27 cellular contexts compared by ENCODE assay signal in genomic region chr1:119778886-119779560, GRCh38. TPM values are rescaled to one million over a fixed set of nuclear protein-coding genes. Genes with fewer than 3 reads are reported as not detected.
DNase-seq lines count a peak whose midpoint lies in the region; ATAC-seq and TF ChIP-seq lines count a peak whose summit lies in the region.
"Had no signal": no experiment of that assay in that cellular context is flagged by ENCODE, and none has a peak within 500 bp of the region (broad histone marks: within the 10 kb centered on the region; RNA-seq: fewer than 3 reads in every experiment).

No MANE protein-coding gene starts in this region.

- peaks cover 70% of the 10 kb centered on the region for H3K27me3 Mint-ChIP-seq in activated CD8-positive, alpha-beta memory T cell treated with anti-CD3 and anti-CD28 coated beads, Interleukin-2, amount 10 ng/mL, durations not matched to agents 7 days and 5 days
- H3K27me3 Mint-ChIP-seq in nephron (ENCODE audit: low read depth), result no peaks in the 10 kb centered on the region
- peaks cover 47% of the 10 kb centered on the region for H3K27me3 Mint-ChIP-seq in activated CD4-positive, alpha-beta T cell treated with anti-CD3 and anti-CD28 coated beads, Interleukin-2, amount 10 ng/mL, durations not matched to agents 24 days and 14 days
- H3K27me3 Mint-ChIP-seq: activated naive CD8-positive, alpha-beta T cell had no signal

- no peak for ATAC-seq in activated CD8-positive, alpha-beta memory T cell treated with anti-CD3 and anti-CD28 coated beads, Interleukin-2, amount 10 ng/mL, durations not matched to agents 7 days and 5 days
- ATAC-seq in HG02885 (IDR thresholded peaks at IDR 0.05; ENCODE audit: poor library complexity, unreplicated experiment), result no peak
- ATAC-seq in GM21515 (IDR thresholded peaks at IDR 0.05; ENCODE audit: unreplicated experiment), result no peak
- ATAC-seq: stimulated activated naive B cell treated with anti-CD40 and anti-IgM and Interleukin-4, amounts not matched to agents 10 μg/mL and 1 μg/mL and 100 μg/mL, for 72 hours had no signal

- TF ChIP-seq CTCF in fibroblast of villous mesenchyme (IDR thresholded peaks at IDR 0.05; ENCODE audit: insufficient read depth, low read depth, low read length), result no peak
- no peak for TF ChIP-seq CTCF in nephron (IDR thresholded peaks at IDR 0.05; ENCODE audit: unreplicated experiment in 3 of 3)

- H3K4me3 Mint-ChIP-seq in activated CD8-positive, alpha-beta memory T cell treated with anti-CD3 and anti-CD28 coated beads, Interleukin-2, amount 10 ng/mL, durations not matched to agents 7 days and 5 days, result no peak overlapping the region
- H3K4me3 Mint-ChIP-seq in nephron, result peak overlapping the region; percentile 8 to 54 (median 24)
- H3K4me3 Mint-ChIP-seq in activated CD4-positive, alpha-beta T cell treated with anti-CD3 and anti-CD28 coated beads, Interleukin-2, amount 10 ng/mL, durations not matched to agents 24 days and 14 days, result no peak overlapping the region
- H3K4me3 Mint-ChIP-seq: activated naive CD8-positive, alpha-beta T cell; activated T-helper 1 cell treated with anti-CD3 and anti-CD28 coated beads, Interleukin-12 subunit alpha, Interleukin-12 subunit beta, Interleukin-2, Interleukin-4 antibody, amounts not matched to agents 30 ng/mL and 10 ng/mL and 1 ng/mL, durations not matched to agents 14 hours and 24 hours and 36 hours; stimulated activated naive B cell treated with anti-CD40 and anti-IgM and Interleukin-4, amounts not matched to agents 10 μg/mL and 1 μg/mL and 100 μg/mL, for 72 hours had no signal

- H3K4me3 ChIP-seq in fibroblast of villous mesenchyme (ENCODE audit: low read depth, low read length), result no peak overlapping the region
- H3K4me3 ChIP-seq: testis had no signal

- H3K4me1 Mint-ChIP-seq in activated CD8-positive, alpha-beta memory T cell treated with anti-CD3 and anti-CD28 coated beads, Interleukin-2, amount 10 ng/mL, durations not matched to agents 7 days and 5 days, result peaks cover 11% of the 10 kb centered on the region
- H3K4me1 Mint-ChIP-seq in nephron, result peaks cover 65% of the 10 kb centered on the region
- H3K4me1 Mint-ChIP-seq in activated CD4-positive, alpha-beta T cell treated with anti-CD3 and anti-CD28 coated beads, Interleukin-2, amount 10 ng/mL, durations not matched to agents 24 days and 14 days, result peaks cover 16% of the 10 kb centered on the region
- H3K4me1 Mint-ChIP-seq: stimulated activated naive B cell treated with anti-CD40 and anti-IgM and Interleukin-4, amounts not matched to agents 10 μg/mL and 1 μg/mL and 100 μg/mL, for 72 hours had no signal

- H3K27ac Mint-ChIP-seq in activated CD8-positive, alpha-beta memory T cell treated with anti-CD3 and anti-CD28 coated beads, Interleukin-2, amount 10 ng/mL, durations not matched to agents 7 days and 5 days, result no peak overlapping the region
- peak overlapping the region; percentile 96 to 98 (median 98) for H3K27ac Mint-ChIP-seq in nephron
- H3K27ac Mint-ChIP-seq in activated CD4-positive, alpha-beta T cell treated with anti-CD3 and anti-CD28 coated beads, Interleukin-2, amount 10 ng/mL, durations not matched to agents 24 days and 14 days, result no peak overlapping the region
- H3K27ac Mint-ChIP-seq: activated naive CD8-positive, alpha-beta T cell; activated T-helper 1 cell treated with anti-CD3 and anti-CD28 coated beads, Interleukin-12 subunit alpha, Interleukin-12 subunit beta, Interleukin-2, Interleukin-4 antibody, amounts not matched to agents 30 ng/mL and 10 ng/mL and 1 ng/mL, durations not matched to agents 14 hours and 24 hours and 36 hours; stimulated activated naive B cell treated with anti-CD40 and anti-IgM and Interleukin-4, amounts not matched to agents 10 μg/mL and 1 μg/mL and 100 μg/mL, for 72 hours had no signal

- CTCF ChIA-PET in activated CD8-positive, alpha-beta memory T cell treated with anti-CD3 and anti-CD28 coated beads, Interleukin-2, amount 10 ng/mL, durations not matched to agents 7 days and 5 days (lab: Charles Lee), result interaction anchor here (1.0 to 1.4 kb wide), 2 partner anchors 10 to 35 kb away, joined by 3 to 4 read pairs; partner anchors contain the start of gene HMGCS2

- intact Hi-C loops in activated CD4-positive, alpha-beta T cell treated with anti-CD3 and anti-CD28 coated beads, Interleukin-2, amount 10 ng/mL, durations not matched to agents 24 days and 14 days (cut with micrococcal nuclease), result no loop called here

- H3K9me3 Mint-ChIP-seq in activated CD8-positive, alpha-beta memory T cell treated with anti-CD3 and anti-CD28 coated beads, Interleukin-2, amount 10 ng/mL, durations not matched to agents 7 days and 5 days (ENCODE audit: low read depth), result no peaks in the 10 kb centered on the region
- H3K9me3 Mint-ChIP-seq in nephron, result no peaks in the 10 kb centered on the region
- H3K9me3 Mint-ChIP-seq in activated CD4-positive, alpha-beta T cell treated with anti-CD3 and anti-CD28 coated beads, Interleukin-2, amount 10 ng/mL, durations not matched to agents 24 days and 14 days, result no peaks in the 10 kb centered on the region
- H3K9me3 Mint-ChIP-seq: activated T-helper 1 cell treated with anti-CD3 and anti-CD28 coated beads, Interleukin-12 subunit alpha, Interleukin-12 subunit beta, Interleukin-2, Interleukin-4 antibody, amounts not matched to agents 30 ng/mL and 10 ng/mL and 1 ng/mL, durations not matched to agents 14 hours and 24 hours and 36 hours; stimulated activated naive B cell treated with anti-CD40 and anti-IgM and Interleukin-4, amounts not matched to agents 10 μg/mL and 1 μg/mL and 100 μg/mL, for 72 hours had no signal

- H3K36me3 Mint-ChIP-seq in activated CD8-positive, alpha-beta memory T cell treated with anti-CD3 and anti-CD28 coated beads, Interleukin-2, amount 10 ng/mL, durations not matched to agents 7 days and 5 days, result no peaks in the 10 kb centered on the region
- H3K36me3 Mint-ChIP-seq in nephron (ENCODE audit: low read depth), result no peaks in the 10 kb centered on the region
- H3K36me3 Mint-ChIP-seq in activated CD4-positive, alpha-beta T cell treated with anti-CD3 and anti-CD28 coated beads, Interleukin-2, amount 10 ng/mL, durations not matched to agents 24 days and 14 days (ENCODE audit: low read depth), result no peaks in the 10 kb centered on the region
- H3K36me3 Mint-ChIP-seq: activated naive CD8-positive, alpha-beta T cell; stimulated activated naive B cell treated with anti-CD40 and anti-IgM and Interleukin-4, amounts not matched to agents 10 μg/mL and 1 μg/mL and 100 μg/mL, for 72 hours had no signal

- DNase-seq in activated CD8-positive, alpha-beta memory T cell treated with anti-CD3 and anti-CD28 coated beads, Interleukin-2, amount 10 ng/mL, durations not matched to agents 7 days and 5 days, result peak; percentile 15
- DNase-seq in activated CD8-positive, alpha-beta memory T cell treated with anti-CD3 and anti-CD28 coated beads, Interleukin-2, amount 50 U/mL, for 4 hours, result no peak
- peak; percentile 75 for DNase-seq in fibroblast of villous mesenchyme (ENCODE audit: low read depth)
- no peak for DNase-seq in stimulated activated CD4-positive, alpha-beta T cell treated with anti-CD3 and anti-CD28 coated beads, Interleukin-12 subunit alpha, Interleukin-12 subunit beta, amount 100 ng/mL, for 4 hours
- no peak for DNase-seq in activated CD4-positive, alpha-beta T cell treated with anti-CD3 and anti-CD28 coated beads, Interleukin-2, amount 10 ng/mL, durations not matched to agents 24 days and 14 days
- DNase-seq: activated CD4-positive, alpha-beta T cell treated with anti-CD3 and anti-CD28 coated beads for 1 hour; activated CD8-positive, alpha-beta memory T cell treated with anti-CD3 and anti-CD28 coated beads for 24 hours; BE2C; effector CD4-positive, alpha-beta T cell; NCI-H1092 treated with DMSO at 0.1 percent for 48 hours; NCI-H82; small intestine; stimulated activated CD4-positive, alpha-beta T cell treated with anti-CD3 and anti-CD28 coated beads, Interleukin-2, amount 100 ng/mL, for 48 hours; stimulated activated naive B cell treated with anti-CD40 and anti-IgM and Interleukin-4, amounts not matched to agents 10 μg/mL and 1 μg/mL and 100 μg/mL, for 72 hours; SW 1271; testis had no signal

RNA-seq across cellular contexts. Expression of gene HMGCS2, which starts 10.3 kb away (rescaled TPM):
- total RNA-seq in activated CD8-positive, alpha-beta memory T cell treated with anti-CD3 and anti-CD28 coated beads, Interleukin-2, amount 10 ng/mL, durations not matched to agents 7 days and 5 days, result not detected
- total RNA-seq in fibroblast of villous mesenchyme, result not detected in 2 replicates
- total RNA-seq in activated CD4-positive, alpha-beta T cell treated with anti-CD3 and anti-CD28 coated beads, Interleukin-2, amount 10 ng/mL, durations not matched to agents 24 days and 14 days, result not detected in 2 replicates
- total RNA-seq: activated T-helper 1 cell treated with anti-CD3 and anti-CD28 coated beads, Interleukin-12 subunit alpha, Interleukin-12 subunit beta, Interleukin-2, Interleukin-4 antibody, amounts not matched to agents 30 ng/mL and 10 ng/mL and 1 ng/mL, durations not matched to agents 14 hours and 24 hours and 36 hours; Daoy; glomerular endothelial cell; H1; LHCN-M2 had no signal

RNA-seq across cellular contexts. Expression of gene REG4, which starts 32.2 kb away (rescaled TPM):
- total RNA-seq in activated CD8-positive, alpha-beta memory T cell treated with anti-CD3 and anti-CD28 coated beads, Interleukin-2, amount 10 ng/mL, durations not matched to agents 7 days and 5 days, result 1 to 10 TPM; 1.8 to 7.5 TPM
- total RNA-seq in fibroblast of villous mesenchyme, result not detected in 2 replicates
- total RNA-seq in activated CD4-positive, alpha-beta T cell treated with anti-CD3 and anti-CD28 coated beads, Interleukin-2, amount 10 ng/mL, durations not matched to agents 24 days and 14 days, result 0.19 and 0.40 TPM in 2 replicates
- total RNA-seq: cerebellum, Daoy, glomerular endothelial cell, H1, LHCN-M2, Right ventricle myocardium inferior had no signal

Comparison
In these comparisons a context has a peak if more than half of its experiments do, and no peak if none do; other contexts are left out.
1. DNase-seq: peak in activated CD8-positive, alpha-beta memory T cell treated with anti-CD3 and anti-CD28 coated beads, Interleukin-2, amount 10 ng/mL, durations not matched to agents 7 days and 5 days (single experiment) and fibroblast of villous mesenchyme (single experiment); none in activated CD8-positive, alpha-beta memory T cell treated with anti-CD3 and anti-CD28 coated beads, Interleukin-2, amount 50 U/mL, for 4 hours (single experiment), stimulated activated CD4-positive, alpha-beta T cell treated with anti-CD3 and anti-CD28 coated beads, Interleukin-12 subunit alpha, Interleukin-12 subunit beta, amount 100 ng/mL, for 4 hours (single experiment) and activated CD4-positive, alpha-beta T cell treated with anti-CD3 and anti-CD28 coated beads, Interleukin-2, amount 10 ng/mL, durations not matched to agents 24 days and 14 days (single experiment).
2. H3K27ac Mint-ChIP-seq: peak in nephron (3 of 3); none in activated CD8-positive, alpha-beta memory T cell treated with anti-CD3 and anti-CD28 coated beads, Interleukin-2, amount 10 ng/mL, durations not matched to agents 7 days and 5 days (single experiment) and activated CD4-positive, alpha-beta T cell treated with anti-CD3 and anti-CD28 coated beads, Interleukin-2, amount 10 ng/mL, durations not matched to agents 24 days and 14 days (single experiment).
3. H3K4me3 Mint-ChIP-seq: peak in nephron (3 of 3); none in activated CD8-positive, alpha-beta memory T cell treated with anti-CD3 and anti-CD28 coated beads, Interleukin-2, amount 10 ng/mL, durations not matched to agents 7 days and 5 days (single experiment) and activated CD4-positive, alpha-beta T cell treated with anti-CD3 and anti-CD28 coated beads, Interleukin-2, amount 10 ng/mL, durations not matched to agents 24 days and 14 days (single experiment).